In the genomic region with DNA sequence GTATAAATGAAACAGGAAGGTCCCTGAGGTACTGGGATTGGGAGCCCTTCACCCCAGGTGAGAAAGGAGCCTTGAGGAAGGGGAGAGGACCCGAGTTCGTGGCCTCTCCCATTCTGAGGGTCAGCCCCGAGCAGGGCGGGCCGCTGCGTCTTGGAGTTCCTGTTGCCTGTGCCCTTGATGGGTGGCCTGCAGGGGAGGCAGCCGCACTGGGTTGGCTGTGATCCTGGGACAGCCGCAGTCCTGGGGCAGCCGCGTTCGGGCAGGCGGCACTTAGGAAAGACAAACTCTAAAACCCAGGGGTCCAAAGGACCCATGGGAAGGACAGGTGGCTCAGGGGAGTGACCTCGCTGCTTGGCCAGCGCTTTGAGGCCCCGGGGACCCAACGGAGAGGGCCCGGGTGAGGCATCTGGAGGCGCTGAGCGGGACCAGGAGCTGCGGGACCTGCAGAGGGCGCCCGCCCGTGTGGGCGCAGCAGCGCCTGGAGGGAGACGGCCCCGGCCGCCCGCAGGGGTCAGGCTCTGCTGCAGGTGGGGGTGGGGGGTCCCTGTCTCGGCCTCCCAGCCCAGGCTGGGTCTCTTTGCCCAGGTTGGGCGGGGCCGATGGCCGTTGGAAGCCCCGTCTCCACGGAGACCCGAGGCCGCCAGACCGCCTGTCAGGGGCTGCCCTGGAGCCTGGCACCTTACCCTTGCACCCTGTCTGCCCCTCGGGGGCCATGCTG, we compare ENCODE assay signal across 8 cellular contexts.
A peak's percentile ranks its signal among the peaks of the same experiment; 100 is the strongest.
DNase-seq lines count a peak whose midpoint lies in the region; ATAC-seq, FAIRE-seq and TF ChIP-seq lines count a peak whose summit lies in the region.

No MANE protein-coding gene starts in this region.

- peak overlapping the region in 2 of 4 donors; percentile 26 to 38 for H3K4me3 ChIP-seq in adrenal gland
- H3K4me3 ChIP-seq in vagina, result peak overlapping the region in 1 of 2 donors; percentile 1

- no peaks in the 10 kb centered on the region for H3K9me3 ChIP-seq in adrenal gland (replicated peaks in 1 of 3)
- no peaks in the 10 kb centered on the region for H3K9me3 ChIP-seq in vagina

- FAIRE-seq in D721Med (lab: Jason Lieb, UNC), result no peak

- no peak overlapping the region for H3K27ac ChIP-seq in adrenal gland
- H3K27ac ChIP-seq in vagina, result no peak overlapping the region

- 8 to 20% (median 18%) methylated on average over 16 to 39 of the region's 39 CpGs; no CpG with 5 or more reads in 1 of the 4 donors for WGBS in adrenal gland, 4 donors

- TF ChIP-seq POLR2A in adrenal gland (IDR thresholded peaks at IDR 0.05) (no peak), vagina (IDR thresholded peaks at IDR 0.05) (no peak)

- no peak for DNase-seq in D721Med (ENCODE audit: insufficient read length, low spot score)
- peak; percentile 14 for DNase-seq in NCI-H460 (ENCODE audit: extremely low read depth, low read depth)
- peak in 5 of 7 donors; percentile 34 to 51 (median 46) for DNase-seq in adrenal gland
- peak; percentile 86 for DNase-seq in iPS-NIHi11 (ENCODE audit: low spot score)
- DNase-seq in stimulated activated CD4-positive, alpha-beta T cell treated with anti-CD3 and anti-CD28 coated beads, Interleukin-4, amount 100 ng/mL, for 1 hour, result peak; percentile 47
- no peak for DNase-seq in vagina (ENCODE audit: extremely low spot score in 2 of 2)

- H3K36me3 ChIP-seq in adrenal gland (replicated peaks in 1 of 2), result no peaks in the 10 kb centered on the region
- no peaks in the 10 kb centered on the region for H3K36me3 ChIP-seq in vagina

- intact Hi-C loops in adrenal gland (cut with DNase I), result no loop called here
- intact Hi-C loops in vagina (cut with DNase I), result no loop called here

- ATAC-seq in HG02970 (IDR thresholded peaks at IDR 0.05; ENCODE audit: low FRiP score, unreplicated experiment) (no peak), GM19397 (IDR thresholded peaks at IDR 0.05; ENCODE audit: unreplicated experiment) (no peak)

- TF ChIP-seq CTCF in D721Med (IDR thresholded peaks at IDR 0.05; ENCODE audit: insufficient read depth, missing control alignments) (peak; percentile 30), adrenal gland (IDR thresholded peaks at IDR 0.05) (peak; percentile 16 to 55 (median 38)), vagina (IDR thresholded peaks at IDR 0.05) (no peak)

- H3K27me3 ChIP-seq in adrenal gland, result no peaks in the 10 kb centered on the region
- peaks cover 4% of the 10 kb centered on the region for H3K27me3 ChIP-seq in vagina

- peaks cover 6 to 9% of the 10 kb centered on the region in 2 donors for H3K4me1 ChIP-seq in adrenal gland (replicated peaks in 1 of 2)
- peaks cover 21% of the 10 kb centered on the region for H3K4me1 ChIP-seq in vagina

Comparison
In these comparisons a context has a peak if more than half of its experiments do, and no peak if none do; other contexts are left out.
1. DNase-seq: peak in NCI-H460 (single experiment), adrenal gland (5 of 7), iPS-NIHi11 (single experiment) and stimulated activated CD4-positive, alpha-beta T cell treated with anti-CD3 and anti-CD28 coated beads, Interleukin-4, amount 100 ng/mL, for 1 hour (single experiment); none in D721Med (single experiment) and vagina (0 of 2).
2. CTCF ChIP-seq: peak in D721Med (single experiment) and adrenal gland (6 of 6); none in vagina (0 of 3).